In genomic region chr19:5542665-5543064, GRCh38 we compare ENCODE assay signal across 1 cellular context.
TF ChIP-seq lines count a peak whose summit lies in the region.

No MANE protein-coding gene starts in this region.

TF ChIP-seq in HepG2, 621 proteins besides CTCF, POLR2A, EP300 and RAD21:
- TF ChIP-seq FOXA3 (CRISPR knock-in tag; IDR thresholded peaks at IDR 0.05) (0 out of 2 replicates have a peak, but pooled peaks have one; percentile 20), ZNF577 (CRISPR knock-in tag; IDR thresholded peaks at IDR 0.05; ENCODE audit: borderline replicate concordance, low read depth) (no peak), ZNF547 (CRISPR knock-in tag; IDR thresholded peaks at IDR 0.05) (no peak), STAG1 (CRISPR knock-in tag; IDR thresholded peaks at IDR 0.05) (peak; percentile 19), FOXP1 (IDR thresholded peaks at IDR 0.05) (no peak), FOXP1 (CRISPR knock-in tag; IDR thresholded peaks at IDR 0.05) (0 out of 2 replicates have a peak, but pooled peaks have one; percentile 11), FOXA1 (IDR thresholded peaks at IDR 0.05) (no peak), FOXA1 (CRISPR knock-in tag; IDR thresholded peaks at IDR 0.05) (peak; percentile 32; the same call in 1 of the 2 replicates)
- TF ChIP-seq, protein P1, sequence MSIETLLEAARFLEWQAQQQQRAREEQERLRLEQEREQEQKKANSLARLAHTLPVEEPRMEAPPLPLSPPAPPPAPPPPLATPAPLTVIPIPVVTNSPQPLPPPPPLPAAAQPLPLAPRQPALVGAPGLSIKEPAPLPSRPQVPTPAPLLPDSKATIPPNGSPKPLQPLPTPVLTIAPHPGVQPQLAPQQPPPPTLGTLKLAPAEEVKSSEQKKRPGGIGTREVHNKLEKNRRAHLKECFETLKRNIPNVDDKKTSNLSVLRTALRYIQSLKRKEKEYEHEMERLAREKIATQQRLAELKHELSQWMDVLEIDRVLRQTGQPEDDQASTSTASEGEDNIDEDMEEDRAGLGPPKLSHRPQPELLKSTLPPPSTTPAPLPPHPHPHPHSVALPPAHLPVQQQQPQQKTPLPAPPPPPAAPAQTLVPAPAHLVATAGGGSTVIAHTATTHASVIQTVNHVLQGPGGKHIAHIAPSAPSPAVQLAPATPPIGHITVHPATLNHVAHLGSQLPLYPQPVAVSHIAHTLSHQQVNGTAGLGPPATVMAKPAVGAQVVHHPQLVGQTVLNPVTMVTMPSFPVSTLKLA (IDR thresholded peaks at IDR 0.05) = peak; percentile 49
